10 cellular contexts compared by ENCODE assay signal in the genomic region with DNA sequence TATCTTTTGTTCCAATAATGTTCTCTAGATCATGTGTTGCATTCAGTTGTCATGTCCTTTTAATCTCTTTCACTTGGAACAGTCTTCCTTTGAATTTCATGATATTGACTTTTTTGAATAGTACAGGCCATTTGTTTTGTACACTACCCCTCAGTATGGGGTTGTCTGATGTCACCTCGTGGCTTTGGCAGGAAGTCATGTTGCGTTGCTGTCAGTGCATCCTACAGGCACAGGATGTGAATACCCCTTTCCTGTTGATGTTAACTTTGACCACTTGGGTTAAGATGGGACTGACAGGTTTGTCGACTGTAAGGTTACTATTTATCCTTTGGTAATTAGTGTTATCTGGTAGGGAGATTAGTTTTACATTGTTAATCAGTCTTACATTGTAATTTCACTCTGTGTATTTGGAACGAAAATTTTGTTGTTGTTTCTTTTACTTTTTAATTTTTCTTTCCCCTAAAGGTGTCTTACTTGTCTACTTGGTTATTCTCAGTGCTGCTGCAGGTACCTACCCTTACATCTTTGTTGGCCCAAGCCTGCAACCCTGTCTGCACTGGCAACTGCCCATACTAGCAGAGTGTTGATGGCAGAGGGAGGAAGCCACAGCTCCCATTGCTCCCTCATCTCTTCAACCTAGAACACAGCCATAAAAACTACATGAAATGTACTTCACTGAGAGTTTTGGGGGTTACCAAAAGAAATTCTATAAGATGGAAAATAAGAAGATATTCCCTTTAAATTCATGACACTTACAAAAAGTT. TPM values are rescaled to one million over a fixed set of nuclear protein-coding genes. Genes with fewer than 3 reads are reported as not detected.
DNase-seq lines count a peak whose midpoint lies in the region; ATAC-seq and TF ChIP-seq lines count a peak whose summit lies in the region.
"Had no signal": no experiment of that assay in that cellular context is flagged by ENCODE, and none has a peak within 500 bp of the region (broad histone marks: within the 10 kb centered on the region; RNA-seq: fewer than 3 reads in every experiment).

No MANE protein-coding gene starts in this region.

- peak overlapping the region; percentile 95 for H3K27ac Mint-ChIP-seq in CD8-positive, alpha-beta T cell
- no peak overlapping the region for H3K27ac Mint-ChIP-seq in endodermal cell

- TF ChIP-seq CTCF in CD8-positive, alpha-beta T cell (IDR thresholded peaks at IDR 0.05), result no peak
- TF ChIP-seq CTCF in endodermal cell (conservative IDR thresholded peaks at IDR 0.05), result peak; percentile 14

- peaks cover 42% of the 10 kb centered on the region for H3K4me1 ChIP-seq in CD8-positive, alpha-beta T cell (ENCODE audit: insufficient read depth, low read length)
- H3K4me1 ChIP-seq in endodermal cell (ENCODE audit: control insufficient read depth, insufficient read depth, low read length), result no peaks in the 10 kb centered on the region
- H3K4me1 ChIP-seq: SJSA1 had no signal

- H3K27me3 ChIP-seq in CD8-positive, alpha-beta T cell (ENCODE audit: insufficient read depth, low read length), result no peaks in the 10 kb centered on the region
- no peaks in the 10 kb centered on the region for H3K27me3 ChIP-seq in endodermal cell (ENCODE audit: control insufficient read depth, insufficient read depth, low read length, poor library complexity, severe bottlenecking)
- H3K27me3 ChIP-seq: SJSA1 had no signal

- intact Hi-C loops in CD8-positive, alpha-beta T cell (cut with DNase I, micrococcal nuclease), result loop anchor here in 1 of 2 experiments (1.0 to 5.0 kb wide), 2 partner anchors 14 to 44 kb away; a partner anchor contains a TSS

- CTCF ChIA-PET in CD8-positive, alpha-beta T cell (lab: Charles Lee), result interaction anchor here (0.9 to 2.2 kb wide), 4 partner anchors 14 to 103 kb away, joined by 3 to 13 read pairs (median 5); a partner anchor contains a TSS

- no peak overlapping the region for H3K9ac ChIP-seq in endodermal cell (ENCODE audit: extremely low read depth, low read length, poor library complexity, severe bottlenecking)

- peak; percentile 26 to 77 (median 57) for DNase-seq in CD8-positive, alpha-beta T cell
- peak; percentile 41 to 46 for DNase-seq in Kasumi-1 (lab: John Stamatoyannopoulos, UW)
- no peak for DNase-seq in endodermal cell
- no peak for DNase-seq in NOMO-1 (lab: John Stamatoyannopoulos, UW; ENCODE audit: unreplicated experiment in 2 of 2)
- DNase-seq in NCI-H2107 (lab: John Stamatoyannopoulos, UW), result no peak
- no peak for DNase-seq in SKM-1 (lab: John Stamatoyannopoulos, UW; ENCODE audit: unreplicated experiment)
- DNase-seq in caudate nucleus (lab: John Stamatoyannopoulos, UW), result no peak
- DNase-seq: kidney glomerular epithelial cell had no signal

- no peaks in the 10 kb centered on the region for H3K36me3 ChIP-seq in CD8-positive, alpha-beta T cell (ENCODE audit: insufficient read depth, low read length)
- no peaks in the 10 kb centered on the region for H3K36me3 ChIP-seq in endodermal cell (ENCODE audit: control insufficient read depth, insufficient read depth, low read length)
- H3K36me3 ChIP-seq: SJSA1 had no signal

- H3K4me3 Mint-ChIP-seq in CD8-positive, alpha-beta T cell, result peak overlapping the region; percentile 71
- H3K4me3 Mint-ChIP-seq in endodermal cell, result no peak overlapping the region

- H3K27me3 Mint-ChIP-seq in CD8-positive, alpha-beta T cell (ENCODE audit: low read depth), result no peaks in the 10 kb centered on the region
- no peaks in the 10 kb centered on the region for H3K27me3 Mint-ChIP-seq in endodermal cell (ENCODE audit: insufficient read depth)

- no peaks in the 10 kb centered on the region for H3K9me3 ChIP-seq in CD8-positive, alpha-beta T cell (ENCODE audit: low read length)
- no peaks in the 10 kb centered on the region for H3K9me3 ChIP-seq in endodermal cell (ENCODE audit: control insufficient read depth, low read length)
- H3K9me3 ChIP-seq: SJSA1 had no signal

- peaks cover 51% of the 10 kb centered on the region for H3K4me1 Mint-ChIP-seq in CD8-positive, alpha-beta T cell (ENCODE audit: low read depth)
- H3K4me1 Mint-ChIP-seq in endodermal cell, result peaks cover 6% of the 10 kb centered on the region

- no peaks in the 10 kb centered on the region for H3K36me3 Mint-ChIP-seq in CD8-positive, alpha-beta T cell
- H3K36me3 Mint-ChIP-seq in endodermal cell (ENCODE audit: low read depth), result no peaks in the 10 kb centered on the region

- no peaks in the 10 kb centered on the region for H3K9me3 Mint-ChIP-seq in CD8-positive, alpha-beta T cell
- H3K9me3 Mint-ChIP-seq in endodermal cell, result no peaks in the 10 kb centered on the region

- ATAC-seq in CD8-positive, alpha-beta T cell, result peak; percentile 92
- peak; percentile 64 for ATAC-seq in GM19463 (IDR thresholded peaks at IDR 0.05; ENCODE audit: unreplicated experiment)

- peak overlapping the region; percentile 24 for H3K4me3 ChIP-seq in CD8-positive, alpha-beta T cell (ENCODE audit: low read depth, low read length)
- H3K4me3 ChIP-seq in endodermal cell (ENCODE audit: low read length), result no peak overlapping the region
- H3K4me3 ChIP-seq: SJSA1 had no signal

- 72 to 84% methylated on average over 2 to 4 of the region's 4 CpGs for WGBS in endodermal cell (ENCODE audit: insufficient coverage in 1 of 2, insufficient read length in 1 of 2), 2 experiments

- POLR2A ChIA-PET in CD8-positive, alpha-beta T cell (lab: Charles Lee), result interaction anchor here (1.1 to 8.8 kb wide), 2 partner anchors 14 to 32 kb away, joined by 3 to 96 read pairs; a partner anchor contains a TSS

- H3K27ac ChIP-seq in CD8-positive, alpha-beta T cell (ENCODE audit: low read depth, low read length), result peak overlapping the region; percentile 64
- H3K27ac ChIP-seq in endodermal cell (ENCODE audit: low read depth, low read length) (no peak overlapping the region), caudate nucleus (ENCODE audit: low read depth, low read length) (no peak overlapping the region)
- H3K27ac ChIP-seq: SJSA1 had no signal

RNA-seq across cellular contexts. Expression of a gene that starts 14.7 kb away (rescaled TPM):
- total RNA-seq in CD8-positive, alpha-beta T cell, result 100 to 1,000 TPM; 130 to 134 TPM
- 10 to 100 TPM; 17.9 to 18.7 TPM for total RNA-seq in endodermal cell
- polyA plus RNA-seq in endodermal cell (2013, experiment 1 of 2), result 12.4 TPM
- 12.4 TPM for polyA plus RNA-seq in endodermal cell (2013, experiment 2 of 2)

Comparison
In these comparisons a context has a peak if more than half of its experiments do, and no peak if none do; other contexts are left out.
1. DNase-seq: peak in CD8-positive, alpha-beta T cell (7 of 7) and Kasumi-1 (2 of 2); none in endodermal cell (single experiment), NOMO-1 (0 of 2), NCI-H2107 (single experiment), SKM-1 (single experiment) and caudate nucleus (0 of 61).
2. RNA of a gene that starts 14.7 kb away (total RNA-seq): 130 to 134 TPM in CD8-positive, alpha-beta T cell; 17.9 to 18.7 TPM in endodermal cell; every median in the first group is over 4 times any median in the second.